19 cellular contexts compared by ENCODE assay signal in genomic region chr6:148406579-148407371, GRCh38.
DNase-seq lines count a peak whose midpoint lies in the region; ATAC-seq, FAIRE-seq and TF ChIP-seq lines count a peak whose summit lies in the region.
"Had no signal": no experiment of that assay in that cellular context is flagged by ENCODE, and none has a peak within 500 bp of the region (broad histone marks: within the 10 kb centered on the region; RNA-seq: fewer than 3 reads in every experiment).

No MANE protein-coding gene starts in this region.

- 97% methylated on average over 6 of the region's 6 CpGs for WGBS in HepG2 (ENCODE audit: low lambda C conversion rate)
- WGBS in right lobe of liver (ENCODE audit: insufficient coverage, low coverage, low lambda C conversion rate, missing lambda C conversion rate) = 81% methylated on average over 4 of the region's 6 CpGs
- WGBS in gastroesophageal sphincter (ENCODE audit: low coverage in 1 of 2), 2 donors = 58 to 69% methylated on average over 6 of the region's 6 CpGs
- WGBS in aorta, 2 donors = 51 to 52% methylated on average over 6 of the region's 6 CpGs

- no peaks in the 10 kb centered on the region for H3K4me1 Mint-ChIP-seq in activated CD8-positive, alpha-beta T cell treated with anti-CD3 and anti-CD28 coated beads, Interleukin-2, amount 10 ng/mL, durations not matched to agents 7 days and 5 days (ENCODE audit: low read depth)

- no peaks in the 10 kb centered on the region for H3K9me3 Mint-ChIP-seq in activated CD8-positive, alpha-beta T cell treated with anti-CD3 and anti-CD28 coated beads, Interleukin-2, amount 10 ng/mL, durations not matched to agents 7 days and 5 days (ENCODE audit: insufficient read depth)
- H3K9me3 Mint-ChIP-seq: stimulated activated naive CD8-positive, alpha-beta T cell treated with anti-CD3 and anti-CD28 coated beads, Interleukin-15, Interleukin-2, amounts not matched to agents 100 ng/mL and 50 ng/mL, for 24 hours had no signal

- ATAC-seq in HepG2 (no peak), right lobe of liver (no peak), gastroesophageal sphincter (peak; percentile 7), gastrocnemius medialis (peak in 1 of 2 donors; percentile 24), aorta (ENCODE audit: low FRiP score) (peak; percentile 65), GM21367 (IDR thresholded peaks at IDR 0.05; ENCODE audit: unreplicated experiment) (no peak)
- no peak for ATAC-seq in activated CD8-positive, alpha-beta T cell treated with anti-CD3 and anti-CD28 coated beads, Interleukin-2, amount 10 ng/mL, durations not matched to agents 7 days and 5 days

- H3K4me1 ChIP-seq in HepG2 (ENCODE audit: insufficient read depth, low read length) (no peaks in the 10 kb centered on the region), right lobe of liver (no peaks in the 10 kb centered on the region), gastroesophageal sphincter (peaks cover 0 to 35% (median 7%) of the 10 kb centered on the region in 3 donors), gastrocnemius medialis (peaks cover 10 to 17% of the 10 kb centered on the region in 2 donors), aorta (ENCODE audit: control insufficient read depth in 1 of 2, insufficient read depth in 2 of 2, low read length in 2 of 2) (peaks cover 4 to 5% of the 10 kb centered on the region in 2 donors)
- H3K4me1 ChIP-seq: adrenal gland, colonic mucosa had no signal

- H3K27me3 ChIP-seq in HepG2 (ENCODE audit: control insufficient read depth in 1 of 2, insufficient read depth in 2 of 2, low read length in 2 of 2) = no peaks in the 10 kb centered on the region
- H3K27me3 ChIP-seq in right lobe of liver = no peaks in the 10 kb centered on the region
- no peaks in the 10 kb centered on the region for H3K27me3 ChIP-seq in gastroesophageal sphincter
- H3K27me3 ChIP-seq in gastrocnemius medialis = no peaks in the 10 kb centered on the region
- H3K27me3 ChIP-seq in aorta (ENCODE audit: control insufficient read depth in 1 of 2, insufficient read depth in 2 of 2, low read length in 1 of 2) = no peaks in the 10 kb centered on the region
- H3K27me3 ChIP-seq: adrenal gland, colonic mucosa, neural progenitor cell had no signal

- in situ Hi-C loops in HepG2 (cut with HindIII; ENCODE audit: extremely low pct_ligation_motif_present, low pct_unique_long_range_greater_than_20kb) (no loop called here), gastrocnemius medialis (cut with MboI; ENCODE audit: low sequenced_read_pairs in 4 of 4) (no loop called here)

- H3K9me3 ChIP-seq in HepG2 (ENCODE audit: low read length) = no peaks in the 10 kb centered on the region
- H3K9me3 ChIP-seq in right lobe of liver = no peaks in the 10 kb centered on the region
- H3K9me3 ChIP-seq in gastroesophageal sphincter = no peaks in the 10 kb centered on the region
- no peaks in the 10 kb centered on the region for H3K9me3 ChIP-seq in gastrocnemius medialis
- H3K9me3 ChIP-seq in aorta (ENCODE audit: control insufficient read depth, low read length) = no peaks in the 10 kb centered on the region
- H3K9me3 ChIP-seq: adrenal gland, colonic mucosa had no signal

- DNase-seq in HepG2 (ENCODE audit: low spot score) = no peak
- DNase-seq in right lobe of liver = no peak
- no peak for DNase-seq in gastrocnemius medialis
- no peak for DNase-seq in aorta
- no peak for DNase-seq in anterior cingulate cortex (lab: John Stamatoyannopoulos, UW)
- DNase-seq in activated CD8-positive, alpha-beta T cell treated with anti-CD3 and anti-CD28 coated beads, Interleukin-2, amount 10 ng/mL, durations not matched to agents 7 days and 5 days = no peak
- DNase-seq: activated CD4-positive, alpha-beta T cell treated with anti-CD3 and anti-CD28 coated beads, Interleukin-2, amount 50 U/mL, for 4 hours; adrenal gland; colonic mucosa; KBM-7; mesendoderm; NCI-H1105 treated with DMSO at 0.1 percent for 48 hours; NCI-H2171 treated with DMSO at 0.1 percent for 48 hours; small intestine had no signal

- no peaks in the 10 kb centered on the region for H3K79me2 ChIP-seq in HepG2 (ENCODE audit: insufficient read depth, low read length)

- no peak overlapping the region for H2AFZ ChIP-seq in HepG2 (ENCODE audit: low read length)
- H2AFZ ChIP-seq: neural progenitor cell had no signal

- no peak for FAIRE-seq in HepG2 (lab: Jason Lieb, UNC)
- FAIRE-seq: GM12892, small intestine had no signal

- no peak overlapping the region for H3K9ac ChIP-seq in HepG2 (ENCODE audit: insufficient read depth, low read depth, low read length)
- H3K9ac ChIP-seq: neural progenitor cell had no signal

- H3K4me3 ChIP-seq in HepG2 (replicated peaks in 1 of 3; ENCODE audit: insufficient read depth in 1 of 3, low read depth in 2 of 3, low read length in 3 of 3) = no peak overlapping the region
- H3K4me3 ChIP-seq in right lobe of liver = no peak overlapping the region
- H3K4me3 ChIP-seq in gastroesophageal sphincter = no peak overlapping the region
- H3K4me3 ChIP-seq in gastrocnemius medialis = no peak overlapping the region
- no peak overlapping the region for H3K4me3 ChIP-seq in aorta (ENCODE audit: low read length in 2 of 2)
- H3K4me3 ChIP-seq: adrenal gland, colonic mucosa, neural progenitor cell had no signal

- H4K20me1 ChIP-seq in HepG2 (ENCODE audit: insufficient read depth, low read length) = no peaks in the 10 kb centered on the region

- intact Hi-C loops in HepG2 (cut with micrococcal nuclease; ENCODE audit: unreplicated experiment) (no loop called here), right lobe of liver (cut with DNase I) (no loop called here), gastrocnemius medialis (cut with DNase I; ENCODE audit: low total_unique reads) (no loop called here), aorta (cut with DNase I) (loop anchor here (5.0 to 10.0 kb wide), 4 partner anchors 36 to 142 kb away; partner anchors contain the start of gene SASH1 (in 2 of the 2))

- TF ChIP-seq EP300 in HepG2 (IDR thresholded peaks at IDR 0.05; ENCODE audit: low read depth in 2 of 2, low read length in 2 of 2) (no peak), HepG2 (CRISPR knock-in tag; IDR thresholded peaks at IDR 0.05; ENCODE audit: borderline replicate concordance) (no peak), gastroesophageal sphincter (IDR thresholded peaks at IDR 0.05) (no peak)

- H3K4me3 Mint-ChIP-seq in activated CD8-positive, alpha-beta T cell treated with anti-CD3 and anti-CD28 coated beads, Interleukin-2, amount 10 ng/mL, durations not matched to agents 7 days and 5 days = no peak overlapping the region
- H3K4me3 Mint-ChIP-seq: neural progenitor cell; stimulated activated naive CD8-positive, alpha-beta T cell treated with anti-CD3 and anti-CD28 coated beads, Interleukin-15, Interleukin-2, amounts not matched to agents 100 ng/mL and 50 ng/mL, for 24 hours had no signal

- H3K27me3 Mint-ChIP-seq in activated CD8-positive, alpha-beta T cell treated with anti-CD3 and anti-CD28 coated beads, Interleukin-2, amount 10 ng/mL, durations not matched to agents 7 days and 5 days (ENCODE audit: low read depth) = peaks cover 6% of the 10 kb centered on the region

- no TSS peak for BruUV-seq in HepG2 (replicated peaks; lab: Mats Ljungman, UMichigan)

- H3K36me3 ChIP-seq in HepG2 (replicated peaks in 1 of 2; ENCODE audit: control insufficient read depth in 1 of 2, insufficient read depth in 2 of 2, low read length in 2 of 2) = no peaks in the 10 kb centered on the region; a peak in 1 of 5 replicates
- H3K36me3 ChIP-seq in right lobe of liver = no peaks in the 10 kb centered on the region
- H3K36me3 ChIP-seq in gastroesophageal sphincter = no peaks in the 10 kb centered on the region
- no peaks in the 10 kb centered on the region for H3K36me3 ChIP-seq in gastrocnemius medialis
- H3K36me3 ChIP-seq in aorta (ENCODE audit: control insufficient read depth in 1 of 2, insufficient read depth in 2 of 2, low read length in 1 of 2) = no peaks in the 10 kb centered on the region
- H3K36me3 ChIP-seq: adrenal gland, colonic mucosa, neural progenitor cell had no signal

- CTCF ChIA-PET in HepG2 (lab: Yijun Ruan, JAX; ENCODE audit: low intra/inter-chr PET ratio, low total read pairs) = no interaction called here
- CTCF ChIA-PET in activated CD8-positive, alpha-beta T cell treated with anti-CD3 and anti-CD28 coated beads, Interleukin-2, amount 10 ng/mL, durations not matched to agents 7 days and 5 days (lab: Charles Lee) = no interaction called here

- H3K27ac ChIP-seq in HepG2 (ENCODE audit: extremely low read length, insufficient read depth, low read length) = no peak overlapping the region
- no peak overlapping the region for H3K27ac ChIP-seq in right lobe of liver
- H3K27ac ChIP-seq in gastroesophageal sphincter = peak overlapping the region; percentile 63 to 72 (median 71)
- peak overlapping the region; percentile 49 to 70 (median 67) for H3K27ac ChIP-seq in gastrocnemius medialis
- H3K27ac ChIP-seq in aorta (ENCODE audit: low read depth in 1 of 2, low read length in 2 of 2) = peak overlapping the region in 1 of 2 donors; percentile 78
- H3K27ac ChIP-seq: adrenal gland, colonic mucosa, neural progenitor cell had no signal

- no peak for TF ChIP-seq POLR2A in HepG2 (IDR thresholded peaks at IDR 0.05; ENCODE audit: insufficient read depth in 1 of 2, low read depth in 2 of 2, low read length in 2 of 2)
- no peak for TF ChIP-seq POLR2A in right lobe of liver (IDR thresholded peaks at IDR 0.05)
- TF ChIP-seq POLR2A in gastroesophageal sphincter (IDR thresholded peaks at IDR 0.05) = no peak
- TF ChIP-seq POLR2A in gastrocnemius medialis (IDR thresholded peaks at IDR 0.05) = peak in 1 of 2 donors; percentile 11

- H3K27ac Mint-ChIP-seq in activated CD8-positive, alpha-beta T cell treated with anti-CD3 and anti-CD28 coated beads, Interleukin-2, amount 10 ng/mL, durations not matched to agents 7 days and 5 days = no peak overlapping the region
- H3K27ac Mint-ChIP-seq: neural progenitor cell; stimulated activated naive CD8-positive, alpha-beta T cell treated with anti-CD3 and anti-CD28 coated beads, Interleukin-15, Interleukin-2, amounts not matched to agents 100 ng/mL and 50 ng/mL, for 24 hours had no signal

- POLR2A ChIA-PET in HepG2 (lab: Yijun Ruan, JAX) = no interaction called here
- POLR2A ChIA-PET in activated CD8-positive, alpha-beta T cell treated with anti-CD3 and anti-CD28 coated beads, Interleukin-2, amount 10 ng/mL, durations not matched to agents 7 days and 5 days (lab: Charles Lee) = interaction anchor here (0.6 kb wide), 1 partner anchor 58 kb away, joined by 3 read pairs; no protein-coding TSS in a partner anchor

- no peaks in the 10 kb centered on the region for H3K36me3 Mint-ChIP-seq in activated CD8-positive, alpha-beta T cell treated with anti-CD3 and anti-CD28 coated beads, Interleukin-2, amount 10 ng/mL, durations not matched to agents 7 days and 5 days (ENCODE audit: low read depth)

- TF ChIP-seq CTCF in HepG2 (CRISPR knock-in tag; IDR thresholded peaks at IDR 0.05) = no peak
- TF ChIP-seq CTCF in right lobe of liver (IDR thresholded peaks at IDR 0.05) = no peak
- TF ChIP-seq CTCF in gastroesophageal sphincter (IDR thresholded peaks at IDR 0.05) = no peak
- TF ChIP-seq CTCF in gastrocnemius medialis (IDR thresholded peaks at IDR 0.05 in 4 of 5, conservative IDR thresholded peaks at IDR 0.05 in 1 of 5) = no peak

- TF ChIP-seq RAD21 in HepG2 (CRISPR knock-in tag; IDR thresholded peaks at IDR 0.05) = no peak

- H3K4me2 ChIP-seq in HepG2 (ENCODE audit: low read depth, low read length) = no peak overlapping the region
- H3K4me2 ChIP-seq: neural progenitor cell had no signal

TF ChIP-seq in HepG2, 621 proteins besides CTCF, POLR2A, EP300 and RAD21 (continues in another document):
- TF ChIP-seq ZNF263 (CRISPR knock-in tag; IDR thresholded peaks at IDR 0.05) = peak; percentile 79

Comparison
In these comparisons a context has a peak if more than half of its experiments do, and no peak if none do; other contexts are left out.
1. ATAC-seq: peak in gastroesophageal sphincter (single experiment) and aorta (single experiment); none in HepG2 (single experiment), right lobe of liver (0 of 4), activated CD8-positive, alpha-beta T cell treated with anti-CD3 and anti-CD28 coated beads, Interleukin-2, amount 10 ng/mL, durations not matched to agents 7 days and 5 days (single experiment) and GM21367 (single experiment).
2. H3K27ac ChIP-seq: peak in gastroesophageal sphincter (4 of 4) and gastrocnemius medialis (4 of 4); none in HepG2 (single experiment) and right lobe of liver (0 of 3).
3. intact Hi-C loops: an anchor here in aorta (5.0 to 10.0 kb wide); none called in HepG2, right lobe of liver and gastrocnemius medialis.